8 cellular contexts compared by ENCODE assay signal in the genomic region with DNA sequence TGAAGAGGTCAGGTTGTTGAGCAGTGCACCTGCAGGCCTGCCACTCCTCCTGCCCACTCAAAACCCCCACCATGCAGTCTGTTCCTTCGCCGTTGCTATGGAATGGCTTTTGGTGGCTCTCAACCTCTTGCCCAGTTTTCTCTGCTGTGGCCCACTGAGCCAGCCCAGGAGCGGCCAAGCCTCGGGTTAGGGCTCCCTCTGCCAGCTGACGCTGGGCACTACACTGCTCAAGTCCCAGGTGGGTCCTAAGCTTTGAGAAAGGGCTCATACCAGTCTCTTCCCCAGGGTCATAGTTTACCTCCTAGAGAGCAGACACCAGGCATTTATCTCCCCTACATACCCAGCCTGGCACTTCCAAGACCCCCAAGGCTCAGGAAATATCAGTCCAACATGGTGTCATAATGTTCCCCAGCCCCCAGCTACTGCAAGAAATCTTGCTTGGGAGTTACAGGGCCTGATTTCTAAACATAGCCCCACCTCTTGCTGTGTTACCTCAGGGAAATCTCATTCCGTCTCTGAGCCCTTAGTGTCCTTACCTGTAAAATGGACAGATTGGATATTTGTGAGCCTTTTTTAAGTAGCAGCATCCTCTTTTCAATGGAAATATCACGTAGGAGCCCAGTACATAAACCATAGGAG. TPM values are rescaled to one million over a fixed set of nuclear protein-coding genes. Genes with fewer than 3 reads are reported as not detected.
DNase-seq lines count a peak whose midpoint lies in the region; ATAC-seq and TF ChIP-seq lines count a peak whose summit lies in the region.

No MANE protein-coding gene starts in this region.

- H3K36me3 ChIP-seq in WERI-Rb-1 (peaks cover 10% of the 10 kb centered on the region), neural cell (ENCODE audit: insufficient read depth, low read length) (no peaks in the 10 kb centered on the region)

- H3K27ac ChIP-seq in WERI-Rb-1 (no peak overlapping the region), neural cell (ENCODE audit: low read length) (no peak overlapping the region)

- no peaks in the 10 kb centered on the region for H4K20me1 ChIP-seq in neural cell (ENCODE audit: insufficient read depth)

- H3K4me3 ChIP-seq in WERI-Rb-1 (ENCODE audit: low read depth, low read length) (no peak overlapping the region), neural cell (ENCODE audit: low read length) (no peak overlapping the region)

- ATAC-seq in GM21529 (IDR thresholded peaks at IDR 0.05; ENCODE audit: unreplicated experiment) (peak; percentile 59), HG02884 (IDR thresholded peaks at IDR 0.05; ENCODE audit: unreplicated experiment) (no peak)

- H3K27me3 ChIP-seq in WERI-Rb-1 (ENCODE audit: insufficient read depth, low read depth, severe bottlenecking) (no peaks in the 10 kb centered on the region), neural cell (ENCODE audit: insufficient read depth, low read depth, low read length) (no peaks in the 10 kb centered on the region)

- TF ChIP-seq EP300 in neural cell (conservative IDR thresholded peaks at IDR 0.05; ENCODE audit: poor library complexity, severe bottlenecking), result no peak

- H3K4me2 ChIP-seq in neural cell (ENCODE audit: low read length), result no peak overlapping the region

- TF ChIP-seq RAD21 in neural cell (conservative IDR thresholded peaks at IDR 0.05), result peak; percentile 41

- no peak overlapping the region for H3K9ac ChIP-seq in neural cell (ENCODE audit: low read length)

- H3F3A ChIP-seq in neural cell (ENCODE audit: insufficient read depth, low read length, poor library complexity, severe bottlenecking), result no peaks in the 10 kb centered on the region

- no peaks in the 10 kb centered on the region for H3K9me2 ChIP-seq in neural cell (ENCODE audit: insufficient read depth, low read length)

- no peaks in the 10 kb centered on the region for H3K79me2 ChIP-seq in neural cell (replicated peaks; ENCODE audit: insufficient read depth, low read length)

- TF ChIP-seq CTCF in WERI-Rb-1 (IDR thresholded peaks at IDR 0.05; ENCODE audit: low read depth, low read length) (peak; percentile 92), neural cell (IDR thresholded peaks at IDR 0.05; ENCODE audit: poor library complexity, severe bottlenecking) (peak; percentile 42)

- H2AFZ ChIP-seq in neural cell (ENCODE audit: low read depth, low read length), result no peak overlapping the region

- H3K9me3 ChIP-seq in WERI-Rb-1 (ENCODE audit: severe bottlenecking), result no peaks in the 10 kb centered on the region
- H3K9me3 ChIP-seq in neural cell (ENCODE audit: low read length), result no peaks in the 10 kb centered on the region

- DNase-seq in GM03348 (ENCODE audit: low spot score), result peak; percentile 91
- DNase-seq in NAMALWA (ENCODE audit: low spot score), result peak; percentile 65
- DNase-seq in WERI-Rb-1, result peak; percentile 64
- DNase-seq in fibroblast of gingiva (ENCODE audit: low read depth), result peak; percentile 49
- DNase-seq in NCI-H1048 (lab: John Stamatoyannopoulos, UW), result no peak

TF ChIP-seq in neural cell, 6 proteins besides CTCF, POLR2A, EP300 and RAD21:
- TF ChIP-seq EZH2 (IDR thresholded peaks at IDR 0.05; ENCODE audit: borderline replicate concordance, insufficient read depth, low read length, poor library complexity, severe bottlenecking) (no peak), SMC3 (conservative IDR thresholded peaks at IDR 0.05; ENCODE audit: poor library complexity) (peak; percentile 49)

RNA-seq across cellular contexts. Expression of a gene that starts 59.4 kb away (rescaled TPM):
- polyA plus RNA-seq in neural cell, result 4.6 and 5.6 TPM in 2 replicates
- polyA minus RNA-seq in neural cell, result 7.3 and 8.0 TPM in 2 replicates
